ENCODE assay signal across 25 cellular contexts in the genomic region with DNA sequence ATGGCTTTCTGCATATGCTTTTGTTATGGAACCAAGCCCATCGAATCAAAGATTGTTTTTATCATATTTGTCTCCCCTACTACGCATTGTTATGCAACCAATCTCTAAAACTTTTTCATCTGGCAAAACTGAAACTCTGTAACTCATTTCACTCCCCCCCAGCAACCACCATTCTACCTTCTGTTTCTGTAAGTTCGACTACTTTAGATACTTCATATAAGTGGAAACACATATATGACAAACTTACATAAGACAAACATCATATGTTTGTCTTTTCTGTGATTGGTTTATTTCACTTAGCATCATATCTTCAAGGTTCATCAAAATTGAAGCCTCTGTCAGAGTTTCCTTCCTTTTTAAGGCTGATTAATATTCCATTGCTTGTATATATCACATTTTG.
"Had no signal": no experiment of that assay in that cellular context is flagged by ENCODE, and none has a peak within 500 bp of the region (broad histone marks: within the 10 kb centered on the region; RNA-seq: fewer than 3 reads in every experiment).

No MANE protein-coding gene starts in this region.

- ATAC-seq: effector memory CD8-positive, alpha-beta T cell; foreskin keratinocyte; gastroesophageal sphincter; heart left ventricle; left cardiac atrium; left lung; left ventricle myocardium superior; lower lobe of right lung; mucosa of descending colon had no signal

- H3K4me3 Mint-ChIP-seq: dendritic cell treated with granulocyte-macrophage colony-stimulating factor and Interleukin-4, amounts not matched to agents 40 ng/mL and 50 ng/mL, for 4 days; effector memory CD8-positive, alpha-beta T cell; endodermal cell; immature natural killer cell; mesothelial cell of epicardium; naive B cell had no signal

- H3K4me3 ChIP-seq: colonic mucosa, esophagus muscularis mucosa, gastroesophageal sphincter, heart left ventricle, hepatocyte, left lung, lower lobe of right lung, mucosa of descending colon had no signal

- H3K9me3 Mint-ChIP-seq: dendritic cell treated with granulocyte-macrophage colony-stimulating factor and Interleukin-4, amounts not matched to agents 40 ng/mL and 50 ng/mL, for 4 days; effector memory CD8-positive, alpha-beta T cell; naive B cell had no signal

- H3K9me3 ChIP-seq: colonic mucosa, esophagus muscularis mucosa, gastroesophageal sphincter, heart left ventricle, left lung, lower lobe of right lung, mucosa of descending colon had no signal

- DNase-seq: colonic mucosa; cortex of kidney; effector CD8-positive, alpha-beta T cell; effector memory CD8-positive, alpha-beta T cell; endodermal cell; foreskin keratinocyte; heart left ventricle; hypothalamus; immature natural killer cell; islet precursor cell; kidney; kidney glomerular epithelial cell; left cardiac atrium; left lung; left ventricle myocardium superior; lower lobe of right lung; mesenchymal stem cell; mucosa of descending colon; naive B cell had no signal

- H3K27ac ChIP-seq: colonic mucosa, epithelial cell of prostate, esophagus muscularis mucosa, foreskin keratinocyte, gastroesophageal sphincter, heart left ventricle, hepatocyte, left lung, lower lobe of right lung had no signal

- H3K4me1 ChIP-seq: colonic mucosa, esophagus muscularis mucosa, foreskin keratinocyte, gastroesophageal sphincter, heart left ventricle, left lung, lower lobe of right lung had no signal

- H3K36me3 ChIP-seq: colonic mucosa, gastroesophageal sphincter, left lung, lower lobe of right lung had no signal

- H3K27ac Mint-ChIP-seq: dendritic cell treated with granulocyte-macrophage colony-stimulating factor and Interleukin-4, amounts not matched to agents 40 ng/mL and 50 ng/mL, for 4 days; effector memory CD8-positive, alpha-beta T cell; endodermal cell; immature natural killer cell; mesothelial cell of epicardium had no signal

- H3K79me2 ChIP-seq: hepatocyte had no signal

- H3K4me2 ChIP-seq: hepatocyte had no signal

- H3K27me3 Mint-ChIP-seq: dendritic cell treated with granulocyte-macrophage colony-stimulating factor and Interleukin-4, amounts not matched to agents 40 ng/mL and 50 ng/mL, for 4 days; effector memory CD8-positive, alpha-beta T cell; naive B cell had no signal

- H3K27me3 ChIP-seq: colonic mucosa, esophagus muscularis mucosa, foreskin keratinocyte, gastroesophageal sphincter, heart left ventricle, hepatocyte, left lung had no signal

- H3K4me1 Mint-ChIP-seq: endodermal cell, immature natural killer cell, mesothelial cell of epicardium, naive B cell had no signal

- H2AFZ ChIP-seq: hepatocyte had no signal
